8 cellular contexts compared by ENCODE assay signal in genomic region chr2:178112202-178113152, GRCh38. TPM values are rescaled to one million over a fixed set of nuclear protein-coding genes. Genes with fewer than 3 reads are reported as not detected.
DNase-seq lines count a peak whose midpoint lies in the region; ATAC-seq, FAIRE-seq and TF ChIP-seq lines count a peak whose summit lies in the region.

Gene RBM45 (plus strand): TSS chr2:178112437. CDS start chr2:178112547, 110 bp downstream.

- no peak for FAIRE-seq in kidney (lab: Jason Lieb, UNC)

- ATAC-seq in GM19023 (IDR thresholded peaks at IDR 0.05; ENCODE audit: unreplicated experiment): peak; percentile 90
- ATAC-seq in HG03280 (IDR thresholded peaks at IDR 0.05; ENCODE audit: unreplicated experiment): peak; percentile 83

- peak within 1 kb of the TSS; percentile 74 to 88 for H3K9ac ChIP-seq in kidney (ENCODE audit: low read length in 2 of 2)

- intact Hi-C loops in kidney (cut with DNase I): no loop called here

- H3K4me3 ChIP-seq in kidney (ENCODE audit: low read length in 2 of 2): peak within 1 kb of the TSS; percentile 94 to 95

- no peaks in the 10 kb centered on the region for H3K9me3 ChIP-seq in kidney (ENCODE audit: control insufficient read depth in 1 of 2, low read length in 2 of 2)

- peaks cover 0 to under 1% of the 10 kb centered on the region in 2 donors for H3K36me3 ChIP-seq in kidney (ENCODE audit: control insufficient read depth in 1 of 2, insufficient read depth in 2 of 2, low read length in 2 of 2)

- H3K27ac ChIP-seq in kidney (ENCODE audit: low read depth in 2 of 2, low read length in 2 of 2): peak within 1 kb of the TSS; percentile 34 to 36

- TF ChIP-seq CTCF in kidney (IDR thresholded peaks at IDR 0.05; ENCODE audit: borderline replicate concordance, extremely low read depth, insufficient read depth): peak; percentile 90

- H3K4me1 ChIP-seq in kidney (ENCODE audit: control insufficient read depth in 1 of 2, insufficient read depth in 1 of 2, low read depth in 1 of 2, low read length in 2 of 2): peaks cover 0 to 7% of the 10 kb centered on the region in 2 donors

- DNase-seq in AML-193 (lab: John Stamatoyannopoulos, UW) (peak; percentile 88), NCI-H345 (lab: John Stamatoyannopoulos, UW) (peak; percentile 93), cerebellar cortex (ENCODE audit: low spot score) (peak; percentile 86), kidney (peak; percentile 97)
- peak; percentile 71 for DNase-seq in activated CD4-positive, CD25-positive, alpha-beta regulatory T cell treated with anti-CD3 and anti-CD28 coated beads, Interleukin-2, amount 50 U/mL, for 16 hours (ENCODE audit: low read depth, low spot score)
- peak; percentile 92 for DNase-seq in stimulated activated CD4-positive, alpha-beta T cell treated with anti-CD3 and anti-CD28 coated beads, Interleukin-15, amount 100 ng/mL, for 24 hours

RNA-seq across cellular contexts. Expression of gene RBM45, which starts in this region (rescaled TPM):
- total RNA-seq in kidney: 19.2 TPM
- polyA plus RNA-seq in kidney (ENCODE audit: insufficient read depth, low read depth, low replicate concordance): 10.1 TPM

Comparison
In these comparisons a context has a peak if more than half of its experiments do, and no peak if none do; other contexts are left out.
1. Peak in every context shown above with its lines: DNase-seq, ATAC-seq, H3K4me3 ChIP-seq and H3K27ac ChIP-seq.